ENCODE assay signal across 13 cellular contexts in genomic region chr1:226965581-226966440, GRCh38.
"Had no signal": no experiment of that assay in that cellular context is flagged by ENCODE, and none has a peak within 500 bp of the region (broad histone marks: within the 10 kb centered on the region; RNA-seq: fewer than 3 reads in every experiment).

No MANE protein-coding gene starts in this region.

- ATAC-seq: foreskin keratinocyte; naive thymus-derived CD4-positive, alpha-beta T cell; T-cell had no signal

- H3K27me3 Mint-ChIP-seq: activated CD4-positive, alpha-beta memory T cell treated with anti-CD3 and anti-CD28 coated beads, Interleukin-2, amount 10 ng/mL, durations not matched to agents 7 days and 5 days; activated naive CD8-positive, alpha-beta T cell treated with anti-CD3 and anti-CD28 coated beads, Interleukin-2, amount 10 ng/mL, durations not matched to agents 7 days and 5 days; naive thymus-derived CD4-positive, alpha-beta T cell; T-cell had no signal

- H3K4me3 Mint-ChIP-seq: activated CD4-positive, alpha-beta memory T cell treated with anti-CD3 and anti-CD28 coated beads, Interleukin-2, amount 10 ng/mL, durations not matched to agents 7 days and 5 days; activated naive CD8-positive, alpha-beta T cell treated with anti-CD3 and anti-CD28 coated beads, Interleukin-2, amount 10 ng/mL, durations not matched to agents 7 days and 5 days; naive thymus-derived CD4-positive, alpha-beta T cell; T-cell had no signal

- H3K27me3 ChIP-seq: ascending aorta, foreskin keratinocyte had no signal

- DNase-seq: activated CD4-positive, alpha-beta memory T cell treated with anti-CD3 and anti-CD28 coated beads, Interleukin-2, amount 10 ng/mL, durations not matched to agents 7 days and 5 days; activated gamma-delta T cell treated with Interleukin-2 at 50 U/mL for 16 hours; activated naive CD8-positive, alpha-beta T cell treated with anti-CD3 and anti-CD28 coated beads, Interleukin-2, amount 10 ng/mL, durations not matched to agents 7 days and 5 days; activated T-cell treated with anti-CD3 and anti-CD28 coated beads, Interleukin-2, amount 50 U/mL, for 48 hours; foreskin keratinocyte; islet precursor cell; midbrain; naive thymus-derived CD4-positive, alpha-beta T cell; T-cell; T1000; trophoblast cell had no signal

- H3K4me1 ChIP-seq: ascending aorta, foreskin keratinocyte had no signal

- H3K4me3 ChIP-seq: ascending aorta, skin epidermis had no signal

- H3K27ac Mint-ChIP-seq: activated CD4-positive, alpha-beta memory T cell treated with anti-CD3 and anti-CD28 coated beads, Interleukin-2, amount 10 ng/mL, durations not matched to agents 7 days and 5 days; activated naive CD8-positive, alpha-beta T cell treated with anti-CD3 and anti-CD28 coated beads, Interleukin-2, amount 10 ng/mL, durations not matched to agents 7 days and 5 days; T-cell had no signal

- H3K9me3 ChIP-seq: ascending aorta had no signal

- H3K27ac ChIP-seq: ascending aorta, foreskin keratinocyte, skin epidermis had no signal

- H3K9me3 Mint-ChIP-seq: activated CD4-positive, alpha-beta memory T cell treated with anti-CD3 and anti-CD28 coated beads, Interleukin-2, amount 10 ng/mL, durations not matched to agents 7 days and 5 days; activated naive CD8-positive, alpha-beta T cell treated with anti-CD3 and anti-CD28 coated beads, Interleukin-2, amount 10 ng/mL, durations not matched to agents 7 days and 5 days had no signal
